ENCODE assay signal across 8 cellular contexts in genomic region chr12:90978117-90978770, GRCh38. TPM values are rescaled to one million over a fixed set of nuclear protein-coding genes. Genes with fewer than 3 reads are reported as not detected.
DNase-seq lines count a peak whose midpoint lies in the region; ATAC-seq, FAIRE-seq and TF ChIP-seq lines count a peak whose summit lies in the region.

No MANE protein-coding gene starts in this region.

- H3K79me2 ChIP-seq in Karpas-422 (ENCODE audit: low read length) = no peaks in the 10 kb centered on the region
- no peaks in the 10 kb centered on the region for H3K79me2 ChIP-seq in SU-DHL-6 (ENCODE audit: insufficient read depth, low read length)

- H3K4me2 ChIP-seq in Karpas-422 (ENCODE audit: low read depth, low read length, poor library complexity, severe bottlenecking) (no peak overlapping the region), SU-DHL-6 (ENCODE audit: low read depth, low read length, poor library complexity, severe bottlenecking) (no peak overlapping the region)

- peak; percentile 74 for DNase-seq in Karpas-422
- no peak for DNase-seq in frontal cortex (ENCODE audit: low spot score in 2 of 2)
- no peak for DNase-seq in retinal pigment epithelial cell (ENCODE audit: low read depth)
- DNase-seq in stimulated activated naive CD4-positive, alpha-beta T cell treated with Interleukin-2 at 50 U/mL for 16 hours (lab: John Stamatoyannopoulos, UW) = no peak
- DNase-seq in SHP77 treated with DMSO at 0.1 percent for 48 hours (lab: John Stamatoyannopoulos, UW) = no peak

- peak; percentile 96 for ATAC-seq in GM21723 (IDR thresholded peaks at IDR 0.05; ENCODE audit: unreplicated experiment)

- no peaks in the 10 kb centered on the region for H3K4me1 ChIP-seq in Karpas-422 (ENCODE audit: low read length)

- H2AFZ ChIP-seq in Karpas-422 (ENCODE audit: low read length) (no peak overlapping the region), SU-DHL-6 (ENCODE audit: low read depth, low read length, severe bottlenecking) (no peak overlapping the region)

- TF ChIP-seq CTCF in GM12873 (IDR thresholded peaks at IDR 0.05; ENCODE audit: insufficient read depth, low read depth, low read length, missing control alignments) (peak; percentile 63), SU-DHL-6 (IDR thresholded peaks at IDR 0.05; ENCODE audit: insufficient read depth, low read length, poor library complexity, severe bottlenecking) (peak; percentile 13), retinal pigment epithelial cell (conservative IDR thresholded peaks at IDR 0.05; ENCODE audit: low read depth, low read length) (peak; percentile 73)

- H4K20me1 ChIP-seq in Karpas-422 (ENCODE audit: insufficient read depth, low read depth, low read length) = no peaks in the 10 kb centered on the region
- H4K20me1 ChIP-seq in SU-DHL-6 (ENCODE audit: low read depth, low read length) = no peaks in the 10 kb centered on the region

- H3K4me3 ChIP-seq in Karpas-422 (ENCODE audit: low read length) = no peak overlapping the region
- no peak overlapping the region for H3K4me3 ChIP-seq in SU-DHL-6 (ENCODE audit: insufficient read depth, low read length, poor library complexity, severe bottlenecking)
- no peak overlapping the region for H3K4me3 ChIP-seq in retinal pigment epithelial cell (ENCODE audit: low read length)

- H3K9ac ChIP-seq in Karpas-422 (ENCODE audit: low read length) = no peak overlapping the region
- H3K9ac ChIP-seq in SU-DHL-6 (ENCODE audit: low read length) = no peak overlapping the region

- H3K9me2 ChIP-seq in Karpas-422 (replicated peaks; ENCODE audit: insufficient read depth, low read length) = no peaks in the 10 kb centered on the region
- H3K9me2 ChIP-seq in SU-DHL-6 (replicated peaks; ENCODE audit: insufficient read depth, low read length) = no peaks in the 10 kb centered on the region

- H3K36me3 ChIP-seq in Karpas-422 (ENCODE audit: insufficient read depth, low read length) = no peaks in the 10 kb centered on the region
- no peaks in the 10 kb centered on the region for H3K36me3 ChIP-seq in SU-DHL-6 (ENCODE audit: low read length)

- H3K27me3 ChIP-seq in Karpas-422 (ENCODE audit: low read length) (no peaks in the 10 kb centered on the region), SU-DHL-6 (ENCODE audit: low read length) (no peaks in the 10 kb centered on the region)

- H3K27ac ChIP-seq in Karpas-422 (ENCODE audit: low read length) (no peak overlapping the region), SU-DHL-6 (ENCODE audit: low read depth, low read length) (no peak overlapping the region)

- no peaks in the 10 kb centered on the region for H3F3A ChIP-seq in SU-DHL-6 (ENCODE audit: insufficient read depth)

- peak; percentile 50 for FAIRE-seq in frontal cortex (lab: Jason Lieb, UNC)

- H3K9me3 ChIP-seq in Karpas-422 (ENCODE audit: low read length) (no peaks in the 10 kb centered on the region), SU-DHL-6 (ENCODE audit: insufficient read depth, low read length) (no peaks in the 10 kb centered on the region)

RNA-seq across cellular contexts. Expression of gene CCER1, which starts 23.3 kb away (rescaled TPM):
- not detected in 2 replicates for total RNA-seq in Karpas-422 (2014; rRNA removed; shearing (Covaris generic); ENCODE audit: low replicate concordance)
- not detected for total RNA-seq in frontal cortex

RNA-seq across cellular contexts. Expression of gene EPYC, which starts 26.5 kb away (rescaled TPM):
- total RNA-seq in Karpas-422 (2014; rRNA removed; shearing (Covaris generic); ENCODE audit: low replicate concordance) = not detected in 2 replicates
- total RNA-seq in frontal cortex = not detected

Comparison
In these comparisons a context has a peak if more than half of its experiments do, and no peak if none do; other contexts are left out.
1. CTCF ChIP-seq: peak in every context shown above with its lines; median percentile 73 in retinal pigment epithelial cell; 63 in GM12873; 13 in SU-DHL-6.